In genomic region chr20:52081066-52081465, GRCh38 we compare ENCODE assay signal across 22 cellular contexts.
"Had no signal": no experiment of that assay in that cellular context is flagged by ENCODE, and none has a peak within 500 bp of the region (broad histone marks: within the 10 kb centered on the region; RNA-seq: fewer than 3 reads in every experiment).

No MANE protein-coding gene starts in this region.

- H3K36me3 ChIP-seq: colonic mucosa had no signal

- DNase-seq: colonic mucosa; cortex of kidney; effector CD8-positive, alpha-beta T cell; effector memory CD8-positive, alpha-beta T cell; endodermal cell; erythroblast; foreskin keratinocyte; heart left ventricle; hippocampal formation; left cardiac atrium; left lung; left ventricle myocardium superior; lower lobe of right lung; mesenchymal stem cell; mucosa of descending colon; naive B cell; naive thymus-derived CD8-positive, alpha-beta T cell had no signal

- H3K27ac ChIP-seq: colonic mucosa, epithelial cell of prostate, esophagus muscularis mucosa, foreskin keratinocyte, gastroesophageal sphincter, heart left ventricle, left lung, lower lobe of right lung had no signal

- H3K4me3 Mint-ChIP-seq: dendritic cell treated with granulocyte-macrophage colony-stimulating factor and Interleukin-4, amounts not matched to agents 40 ng/mL and 50 ng/mL, for 4 days; effector memory CD8-positive, alpha-beta T cell; endodermal cell; mesothelial cell of epicardium; naive B cell; naive thymus-derived CD8-positive, alpha-beta T cell had no signal

- H3K27me3 ChIP-seq: colonic mucosa, esophagus muscularis mucosa, foreskin keratinocyte, gastroesophageal sphincter, heart left ventricle, left lung had no signal

- H3K9me3 ChIP-seq: colonic mucosa, esophagus muscularis mucosa, gastroesophageal sphincter, heart left ventricle, left lung, lower lobe of right lung, mucosa of descending colon had no signal

- ATAC-seq: effector memory CD8-positive, alpha-beta T cell; foreskin keratinocyte; gastroesophageal sphincter; heart left ventricle; left cardiac atrium; left lung; left ventricle myocardium superior; lower lobe of right lung; mucosa of descending colon; naive thymus-derived CD8-positive, alpha-beta T cell had no signal

- H3K9me3 Mint-ChIP-seq: effector memory CD8-positive, alpha-beta T cell had no signal

- H3K4me1 ChIP-seq: colonic mucosa, esophagus muscularis mucosa, foreskin keratinocyte, gastroesophageal sphincter, heart left ventricle, left lung, lower lobe of right lung had no signal

- H3K27ac Mint-ChIP-seq: dendritic cell treated with granulocyte-macrophage colony-stimulating factor and Interleukin-4, amounts not matched to agents 40 ng/mL and 50 ng/mL, for 4 days; endodermal cell; mesothelial cell of epicardium; naive B cell had no signal

- H3K4me3 ChIP-seq: colonic mucosa, esophagus muscularis mucosa, gastroesophageal sphincter, heart left ventricle, left lung, lower lobe of right lung, mucosa of descending colon had no signal

- H3K4me1 Mint-ChIP-seq: naive B cell had no signal

- H3K27me3 Mint-ChIP-seq: dendritic cell treated with granulocyte-macrophage colony-stimulating factor and Interleukin-4, amounts not matched to agents 40 ng/mL and 50 ng/mL, for 4 days; effector memory CD8-positive, alpha-beta T cell; naive B cell; naive thymus-derived CD8-positive, alpha-beta T cell had no signal
